In genomic region chr2:59183070-59183469, GRCh38 we compare ENCODE assay signal across 1 cellular context.
TF ChIP-seq lines count a peak whose summit lies in the region.

No MANE protein-coding gene starts in this region.

TF ChIP-seq in K562, 482 proteins besides CTCF, POLR2A, EP300 and RAD21 (continued from another document):
- TF ChIP-seq CEBPG (CRISPR knock-in tag; IDR thresholded peaks at IDR 0.05): no peak
- TF ChIP-seq CEBPG (tag; conservative IDR thresholded peaks at IDR 0.05 in 1 of 2, IDR thresholded peaks at IDR 0.05 in 1 of 2): peak in 1 of 2 experiments; percentile 69; a peak in 2 of 4 replicates
- TF ChIP-seq ZNF398 (CRISPR knock-in tag; IDR thresholded peaks at IDR 0.05): no peak
- no peak for TF ChIP-seq ZNF408 (CRISPR knock-in tag; IDR thresholded peaks at IDR 0.05; ENCODE audit: low read depth)
TF ChIP-seq in K562: peak in this region for 2.
